In genomic region chr19:49916839-49917733, GRCh38 we compare ENCODE assay signal across 7 cellular contexts. TPM values are rescaled to one million over a fixed set of nuclear protein-coding genes. Genes with fewer than 3 reads are reported as not detected.
DNase-seq lines count a peak whose midpoint lies in the region; ATAC-seq and TF ChIP-seq lines count a peak whose summit lies in the region.
"Had no signal": no experiment of that assay in that cellular context is flagged by ENCODE, and none has a peak within 500 bp of the region (broad histone marks: within the 10 kb centered on the region; RNA-seq: fewer than 3 reads in every experiment).

No MANE protein-coding gene starts in this region.

- H3K4ac ChIP-seq in trophoblast cell (ENCODE audit: low read depth, low read length) = no peak overlapping the region

- no peak overlapping the region for H3K4me3 ChIP-seq in trophoblast cell (ENCODE audit: low read depth, low read length)
- H3K4me3 ChIP-seq: cardiac muscle cell had no signal

- H3K27ac Mint-ChIP-seq in HFFc6 = no peak overlapping the region

- no peak overlapping the region for H4K91ac ChIP-seq in trophoblast cell (ENCODE audit: low read depth, low read length)

- H3K4me3 Mint-ChIP-seq in HFFc6 = no peak overlapping the region

- no peak overlapping the region for H2AK5ac ChIP-seq in trophoblast cell (ENCODE audit: low read length)

- ATAC-seq in GM19397 (IDR thresholded peaks at IDR 0.05; ENCODE audit: unreplicated experiment) = no peak

- H4K8ac ChIP-seq in trophoblast cell (ENCODE audit: low read depth, low read length) = no peak overlapping the region

- no peak overlapping the region for H2BK120ac ChIP-seq in trophoblast cell (ENCODE audit: insufficient read depth, low read length, poor library complexity)

- peaks cover 2% of the 10 kb centered on the region for H3K9me3 ChIP-seq in trophoblast cell (ENCODE audit: insufficient read depth, low read depth, low read length)

- no peak overlapping the region for H4K12ac ChIP-seq in trophoblast cell (ENCODE audit: low read depth, low read length)

- H3K9ac ChIP-seq in trophoblast cell (ENCODE audit: low read length) = no peak overlapping the region

- no peaks in the 10 kb centered on the region; the same call in 1 of the 2 replicates for H3K9me3 Mint-ChIP-seq in HFFc6

- peaks cover 0 to 2% of the 10 kb centered on the region in 2 experiments for H3K4me1 ChIP-seq in trophoblast cell (ENCODE audit: control insufficient read depth in 1 of 2, insufficient read depth in 2 of 2, low read length in 2 of 2)

- H3K4me2 ChIP-seq in trophoblast cell (ENCODE audit: low read length) = no peak overlapping the region

- H3K4me1 Mint-ChIP-seq in HFFc6 (ENCODE audit: low read depth) = peaks cover 6% of the 10 kb centered on the region

- H3K27me3 Mint-ChIP-seq in HFFc6 (ENCODE audit: insufficient read depth) = peaks cover 2% of the 10 kb centered on the region; the same call in 1 of the 2 replicates

- H2BK5ac ChIP-seq in trophoblast cell (ENCODE audit: low read depth, low read length, poor library complexity) = no peak overlapping the region

- no peak overlapping the region for H3K14ac ChIP-seq in trophoblast cell (ENCODE audit: low read length)

- peaks cover 49 to 64% of the 10 kb centered on the region in 2 experiments for H3K36me3 ChIP-seq in trophoblast cell (ENCODE audit: control insufficient read depth in 1 of 2, insufficient read depth in 2 of 2, low read length in 2 of 2)
- H3K36me3 ChIP-seq: cardiac muscle cell had no signal

- no peak overlapping the region for H3K23ac ChIP-seq in trophoblast cell (ENCODE audit: low read length)

- H3K27me3 ChIP-seq in trophoblast cell (ENCODE audit: insufficient read depth, low read length) = no peaks in the 10 kb centered on the region
- H3K27me3 ChIP-seq: cardiac muscle cell had no signal

- H3K79me2 ChIP-seq in trophoblast cell (ENCODE audit: control insufficient read depth, insufficient read depth, low read length, poor library complexity) = peaks cover 3% of the 10 kb centered on the region

- no peak overlapping the region for H3K27ac ChIP-seq in trophoblast cell (ENCODE audit: low read depth, low read length)
- H3K27ac ChIP-seq: cardiac muscle cell had no signal

- no peak overlapping the region for H2AFZ ChIP-seq in trophoblast cell (ENCODE audit: insufficient read depth, low read length, poor library complexity)

- TF ChIP-seq CTCF in HFFc6 (IDR thresholded peaks at IDR 0.05) = peak; percentile 43

- H3K18ac ChIP-seq in trophoblast cell (ENCODE audit: low read length) = no peak overlapping the region

- DNase-seq in HFFc6 (no peak), amniotic epithelial cell (ENCODE audit: low read depth) (peak; percentile 11), trophoblast cell (peak; percentile 27 to 43), kidney glomerular epithelial cell (lab: John Stamatoyannopoulos, UW) (no peak), dedifferentiated amniotic fluid mesenchymal stem cell (ENCODE audit: extremely low spot score) (no peak)

- peaks cover 35% of the 10 kb centered on the region for H3K36me3 Mint-ChIP-seq in HFFc6 (ENCODE audit: low read depth)

- no peak overlapping the region for H2BK12ac ChIP-seq in trophoblast cell (ENCODE audit: low read length)

- no peaks in the 10 kb centered on the region for H3K79me1 ChIP-seq in trophoblast cell (ENCODE audit: low read length)

- no CpG with 5 or more reads among the region's 21 CpGs for WGBS in trophoblast cell (ENCODE audit: extremely low coverage, insufficient coverage, insufficient read length)

RNA-seq across cellular contexts. Expression of gene ATF5, which starts 11.9 kb away (rescaled TPM):
- 10 to 100 TPM; 38.2 to 44.4 (median 41.2) TPM for total RNA-seq in HFFc6 (2021; fragmentation: NEBNext Ultra II Directional; extraction: Animal tissue kit (Norgen Biotek cat#: 25700))
- polyA plus RNA-seq in trophoblast cell (2013) = 17.8 and 18.2 TPM in 2 replicates

RNA-seq across cellular contexts. Expression of gene NUP62, which starts 12.2 kb away (rescaled TPM):
- 10 to 100 TPM; 50.9 to 78.3 (median 68.3) TPM for total RNA-seq in HFFc6 (2021; fragmentation: NEBNext Ultra II Directional; extraction: Animal tissue kit (Norgen Biotek cat#: 25700))
- polyA plus RNA-seq in trophoblast cell (2013) = 57.3 and 59.2 TPM in 2 replicates

RNA-seq across cellular contexts. Expression of gene IL4I1, which starts 20.4 kb away (rescaled TPM):
- total RNA-seq in HFFc6 (2021; fragmentation: NEBNext Ultra II Directional; extraction: Animal tissue kit (Norgen Biotek cat#: 25700)) = under 1 TPM in 5 of 6 experiments, not detected in 1; 0.24 to 0.48 (median 0.41) TPM
- polyA plus RNA-seq in trophoblast cell (2013) = 0.30 and 0.33 TPM in 2 replicates
- total RNA-seq: cardiac muscle cell had no signal
- polyA plus RNA-seq: cardiac muscle cell had no signal

RNA-seq across cellular contexts. Expression of gene TBC1D17, which starts 39.6 kb away (rescaled TPM):
- total RNA-seq in HFFc6 (2021; fragmentation: NEBNext Ultra II Directional; extraction: Animal tissue kit (Norgen Biotek cat#: 25700)) = 10 to 100 TPM; 42.8 to 53.3 (median 46.8) TPM
- polyA plus RNA-seq in trophoblast cell (2013) = 38.8 and 40.1 TPM in 2 replicates

RNA-seq across cellular contexts. Expression of gene AKT1S1, which starts 39.9 kb away (rescaled TPM):
- total RNA-seq in HFFc6 (2021; fragmentation: NEBNext Ultra II Directional; extraction: Animal tissue kit (Norgen Biotek cat#: 25700)) = 100 to 1,000 TPM in 5 of 6 experiments, 10 to 100 TPM in 1; 98.5 to 128 (median 104) TPM
- polyA plus RNA-seq in trophoblast cell (2013) = 142 and 143 TPM in 2 replicates

Comparison
In these comparisons a context has a peak if more than half of its experiments do, and no peak if none do; other contexts are left out.
1. DNase-seq: peak in amniotic epithelial cell (single experiment) and trophoblast cell (2 of 2); none in HFFc6 (single experiment), kidney glomerular epithelial cell (single experiment) and dedifferentiated amniotic fluid mesenchymal stem cell (single experiment).